18 cellular contexts compared by ENCODE assay signal in genomic region chr3:7393944-7394605, GRCh38.
"Had no signal": no experiment of that assay in that cellular context is flagged by ENCODE, and none has a peak within 500 bp of the region (broad histone marks: within the 10 kb centered on the region; RNA-seq: fewer than 3 reads in every experiment).

No MANE protein-coding gene starts in this region.

- H3K36me3 ChIP-seq: left ventricle myocardium inferior, lower lobe of right lung, spleen, tibial artery, upper lobe of right lung, vagina had no signal

- H3K27ac ChIP-seq: foreskin keratinocyte, left ventricle myocardium inferior, lower lobe of right lung, spleen, tibial artery, upper lobe of right lung, vagina had no signal

- H3K27me3 ChIP-seq: foreskin keratinocyte, spleen, tibial artery, upper lobe of right lung, vagina had no signal

- ATAC-seq: foreskin keratinocyte; left cardiac atrium; lower lobe of right lung; natural killer cell; sciatic nerve; stimulated activated memory B cell treated with anti-CD40 and anti-IgM and Interleukin-4, amounts not matched to agents 10 μg/mL and 1 μg/mL and 100 μg/mL, for 72 hours; upper lobe of right lung had no signal

- H3K4me3 ChIP-seq: left ventricle myocardium inferior, lower lobe of right lung, spleen, tibial artery, upper lobe of right lung, vagina had no signal

- H3K9me3 ChIP-seq: lower lobe of right lung, tibial artery, upper lobe of right lung, vagina had no signal

- H3K4me1 ChIP-seq: foreskin keratinocyte, left ventricle myocardium inferior, lower lobe of right lung, spleen, tibial artery, upper lobe of right lung, vagina had no signal

- DNase-seq: erythroblast; foreskin keratinocyte; immature natural killer cell; kidney; left cardiac atrium; left ventricle myocardium inferior; lower lobe of right lung; natural killer cell; posterior cingulate gyrus; spleen; stimulated activated CD4-positive, alpha-beta T cell treated with anti-CD3 and anti-CD28 coated beads, Interleukin-15, amount 100 ng/mL, for 24 hours; stimulated activated CD4-positive, alpha-beta T cell treated with anti-CD3 and anti-CD28 coated beads, Interleukin-1b, Interleukin-23, amount 100 ng/mL, for 48 hours; stimulated activated CD4-positive, alpha-beta T cell treated with anti-CD3 and anti-CD28 coated beads, Interleukin-4, amount 100 ng/mL, for 24 hours; tibial artery; upper lobe of right lung had no signal
